Comparison of ENCODE assay signal across 21 cellular contexts in genomic region chr10:130196511-130197487, GRCh38.
"Had no signal": no experiment of that assay in that cellular context is flagged by ENCODE, and none has a peak within 500 bp of the region (broad histone marks: within the 10 kb centered on the region; RNA-seq: fewer than 3 reads in every experiment).

No MANE protein-coding gene starts in this region.

- ATAC-seq: HepG2, K562 had no signal

- H3K4me2 ChIP-seq: KMS-11, SK-N-SH had no signal

- H3K27ac ChIP-seq: KMS-11, RWPE1 had no signal

- H3K9me3 ChIP-seq: SK-N-SH had no signal

- DNase-seq: Kasumi-1, MM.1S, NCI-H1092 treated with DMSO at 0.1 percent for 48 hours, NCI-H1436 treated with DMSO at 0.1 percent for 48 hours, NCI-H1694, NCI-H1930, NCI-H2081, NCI-H2107, NCI-H226, NCI-H446, NCI-H510A, NCI-H524 treated with DMSO at 0.1 percent for 48 hours, NCI-H69, NCI-H774, SHP77, SK-N-SH, SW 1271 had no signal

- H3K4me3 ChIP-seq: K562 had no signal

- FAIRE-seq: HepG2, K562 had no signal

- H3K9ac ChIP-seq: KMS-11, SK-N-SH had no signal
